Comparison of ENCODE assay signal across 12 cellular contexts in the genomic region with DNA sequence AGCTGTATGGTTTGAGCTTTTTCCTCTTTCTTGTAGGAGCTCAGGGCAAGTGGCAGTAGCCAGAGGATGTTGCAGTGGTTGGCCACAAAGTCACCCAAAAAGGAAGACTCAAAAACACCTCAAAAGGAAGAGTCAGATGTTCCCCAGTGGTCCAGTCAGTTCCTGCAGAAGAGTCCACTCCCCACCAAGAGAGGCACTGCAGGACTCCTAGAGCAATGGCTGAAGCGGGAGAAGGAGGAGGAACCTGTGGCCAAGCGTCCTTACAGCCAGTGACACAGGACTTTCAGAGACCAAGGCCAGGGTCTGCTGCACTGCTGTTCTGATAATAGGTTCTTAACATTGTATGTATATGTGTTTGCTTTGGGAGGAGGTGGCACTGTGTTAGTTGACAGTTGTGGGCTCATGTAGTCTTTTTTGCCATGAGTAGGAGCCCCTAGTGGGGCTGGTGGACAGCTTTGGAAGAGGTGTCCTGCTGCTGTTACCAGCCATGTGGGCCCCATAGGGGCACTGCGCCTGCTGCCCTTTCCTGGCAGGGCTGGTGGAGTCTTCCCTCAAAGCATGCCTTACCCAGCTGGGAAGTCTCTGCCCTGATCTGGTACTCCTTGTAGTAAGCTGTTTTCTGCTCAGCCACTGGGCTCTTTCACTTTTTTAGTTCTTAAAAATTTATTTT. TPM values are rescaled to one million over a fixed set of nuclear protein-coding genes. Genes with fewer than 3 reads are reported as not detected.
DNase-seq lines count a peak whose midpoint lies in the region; ATAC-seq and TF ChIP-seq lines count a peak whose summit lies in the region.
"Had no signal": no experiment of that assay in that cellular context is flagged by ENCODE, and none has a peak within 500 bp of the region (broad histone marks: within the 10 kb centered on the region; RNA-seq: fewer than 3 reads in every experiment).

No MANE protein-coding gene starts in this region.

- peaks cover 3% of the 10 kb centered on the region for H3K27me3 Mint-ChIP-seq in nephron (ENCODE audit: low read depth)

- no peaks in the 10 kb centered on the region for H3K27me3 ChIP-seq in HUES6 (ENCODE audit: control insufficient read depth, insufficient read depth, low read length)
- H3K27me3 ChIP-seq in breast epithelium = no peaks in the 10 kb centered on the region

- peak overlapping the region; percentile 39 to 84 (median 75) for H3K27ac Mint-ChIP-seq in nephron

- peak; percentile 9 for DNase-seq in Ammon's horn (ENCODE audit: low spot score)
- DNase-seq in breast epithelium (ENCODE audit: low spot score in 2 of 2) = no peak
- DNase-seq in DMS 273 (lab: John Stamatoyannopoulos, UW; ENCODE audit: unreplicated experiment) = no peak
- no peak for DNase-seq in stimulated activated CD4-positive, alpha-beta T cell treated with anti-CD3 and anti-CD28 coated beads, Interleukin-12 subunit alpha, Interleukin-12 subunit beta, amount 100 ng/mL, for 4 hours
- no peak for DNase-seq in inferior parietal cortex (ENCODE audit: extremely low spot score)
- DNase-seq: activated CD8-positive, alpha-beta memory T cell treated with anti-CD3 and anti-CD28 coated beads, Interleukin-2, amount 50 U/mL, for 48 hours; cortex of kidney; HCEC 1CT; NCI-H2029 treated with DMSO at 0.1 percent for 48 hours had no signal

- intact Hi-C loops in breast epithelium (cut with DNase I; ENCODE audit: low total_unique reads) = no loop called here

- peaks cover 30% of the 10 kb centered on the region for H3K4me1 Mint-ChIP-seq in nephron

- H3K4me3 ChIP-seq in HUES6 (ENCODE audit: low read depth, low read length) (0 out of 2 replicates have a peak overlapping the region, but pooled peaks have one; percentile 10), breast epithelium (no peak overlapping the region)

- no peaks in the 10 kb centered on the region for H3K9me3 ChIP-seq in HUES6 (ENCODE audit: control insufficient read depth, insufficient read depth, low read depth, low read length)
- no peaks in the 10 kb centered on the region for H3K9me3 ChIP-seq in breast epithelium

- H3K36me3 Mint-ChIP-seq in nephron (ENCODE audit: low read depth) = peaks cover 30% of the 10 kb centered on the region

- H3K9ac ChIP-seq in HUES6 (ENCODE audit: low read length) = no peak overlapping the region

- H3K4me1 ChIP-seq in HUES6 (ENCODE audit: control insufficient read depth, insufficient read depth, low read length) (peaks cover 23% of the 10 kb centered on the region), breast epithelium (no peaks in the 10 kb centered on the region)

- H3K27ac ChIP-seq in HUES6 (ENCODE audit: low read depth, low read length) = no peak overlapping the region; the same call in 1 of the 2 replicates
- peak overlapping the region; percentile 8 to 43 for H3K27ac ChIP-seq in breast epithelium

- no peak for TF ChIP-seq CTCF in breast epithelium (IDR thresholded peaks at IDR 0.05)
- TF ChIP-seq CTCF in nephron (IDR thresholded peaks at IDR 0.05; ENCODE audit: unreplicated experiment in 3 of 3) = no peak

- H3K36me3 ChIP-seq in HUES6 (ENCODE audit: control insufficient read depth, insufficient read depth, low read length) (peaks cover 31% of the 10 kb centered on the region), breast epithelium (peaks cover 5% of the 10 kb centered on the region)

- peak overlapping the region; percentile 19 to 50 (median 28) for H3K4me3 Mint-ChIP-seq in nephron

- no peak for TF ChIP-seq POLR2A in breast epithelium (IDR thresholded peaks at IDR 0.05)

- ATAC-seq in HG03025 (IDR thresholded peaks at IDR 0.05; ENCODE audit: low FRiP score, unreplicated experiment) = no peak

- H3K9me3 Mint-ChIP-seq in nephron = no peaks in the 10 kb centered on the region

RNA-seq across cellular contexts. Expression of a gene that starts 26.0 kb away (rescaled TPM):
- 10 to 100 TPM; 32.3 to 40.5 (median 32.8) TPM for total RNA-seq in breast epithelium

RNA-seq across cellular contexts. Expression of a gene that starts 55.3 kb away (rescaled TPM):
- total RNA-seq in breast epithelium = 100 to 1,000 TPM in 2 of 3 donors, 10 to 100 TPM in 1; 82.6 to 121 (median 102) TPM
